Comparison of ENCODE assay signal across 32 cellular contexts in the genomic region with DNA sequence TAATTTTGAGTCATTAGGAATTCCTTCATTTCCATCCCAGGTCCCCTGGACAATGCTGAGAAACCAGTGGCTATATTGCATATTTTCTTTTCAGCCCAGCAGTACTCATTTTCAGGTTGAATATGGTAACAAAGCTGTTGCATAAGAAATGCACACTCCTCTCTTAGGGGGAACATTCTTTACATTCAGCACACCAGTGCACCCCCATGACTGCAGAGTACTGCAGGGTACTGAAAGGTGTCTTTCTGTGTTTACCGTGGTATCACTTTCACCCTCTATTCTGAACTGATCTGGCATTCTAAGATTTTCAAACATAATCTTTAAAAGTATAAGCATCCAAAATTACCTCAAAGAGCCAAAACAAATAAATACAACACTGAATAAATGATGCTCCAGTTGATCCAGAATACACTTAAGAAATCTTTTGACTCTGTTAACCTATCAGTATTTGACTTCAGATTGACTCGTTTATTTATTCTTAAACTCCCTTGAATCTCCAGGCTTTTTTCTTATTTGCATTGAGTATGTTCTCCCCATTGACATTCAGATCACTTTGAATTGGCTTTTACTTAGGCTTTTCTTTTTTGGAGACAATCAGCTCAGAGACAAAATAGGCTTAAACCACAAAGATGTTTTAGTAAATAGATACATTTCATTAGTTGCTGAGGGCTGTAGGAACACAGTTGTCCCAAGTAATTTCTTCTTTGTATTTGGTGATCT.
"Had no signal": no experiment of that assay in that cellular context is flagged by ENCODE, and none has a peak within 500 bp of the region (broad histone marks: within the 10 kb centered on the region; RNA-seq: fewer than 3 reads in every experiment).

No MANE protein-coding gene starts in this region.

- DNase-seq: activated CD4-positive, alpha-beta memory T cell treated with anti-CD3 and anti-CD28 coated beads, Interleukin-2, amount 10 ng/mL, durations not matched to agents 7 days and 5 days; activated CD4-positive, alpha-beta T cell treated with anti-CD3 and anti-CD28 coated beads for 1 hour; activated CD4-positive, alpha-beta T cell treated with anti-CD3 and anti-CD28 coated beads for 48 hours; activated CD4-positive, CD25-positive, alpha-beta regulatory T cell; activated CD8-positive, alpha-beta memory T cell treated with anti-CD3 and anti-CD28 coated beads for 24 hours; activated CD8-positive, alpha-beta memory T cell treated with anti-CD3 and anti-CD28 coated beads, Interleukin-2, amount 10 ng/mL, durations not matched to agents 7 days and 5 days; activated CD8-positive, alpha-beta memory T cell treated with anti-CD3 and anti-CD28 coated beads, Interleukin-2, amount 50 U/mL, for 48 hours; activated effector memory CD4-positive, alpha-beta T cell treated with Interleukin-2 at 50 U/mL for 16 hours; activated naive CD4-positive, alpha-beta T cell treated with anti-CD3 and anti-CD28 coated beads, Interleukin-2, amount 10 ng/mL, durations not matched to agents 7 days and 5 days; activated naive CD8-positive, alpha-beta T cell treated with anti-CD3 and anti-CD28 coated beads, Interleukin-2, amount 50 U/mL, for 24 hours; activated T-cell treated with anti-CD3 and anti-CD28 coated beads, Interleukin-2, amount 50 U/mL, for 48 hours; anterior cingulate cortex; caudate nucleus; Kasumi-1; KG1; NCI-H1092 treated with DMSO at 0.1 percent for 48 hours; NCI-H1417; NCI-H187 treated with DMSO at 0.1 percent for 48 hours; NCI-H2081; NCI-H2171 treated with DMSO at 0.1 percent for 48 hours; NCI-H2227 treated with DMSO at 0.1 percent for 48 hours; NCI-H446 treated with DMSO at 0.1 percent for 48 hours; NCI-H524 treated with DMSO at 0.1 percent for 48 hours; OCI-M1; Right ventricle myocardium superior; SW 1271; T-helper 1 cell; T-helper 2 cell; T-helper 9 cell had no signal

- H3K9me3 Mint-ChIP-seq: activated naive CD4-positive, alpha-beta T cell treated with anti-CD3 and anti-CD28 coated beads, Interleukin-2, amount 10 ng/mL, durations not matched to agents 7 days and 5 days; brain had no signal

- H3K27ac Mint-ChIP-seq: activated CD4-positive, alpha-beta memory T cell treated with anti-CD3 and anti-CD28 coated beads, Interleukin-2, amount 10 ng/mL, durations not matched to agents 7 days and 5 days; activated CD8-positive, alpha-beta memory T cell treated with anti-CD3 and anti-CD28 coated beads, Interleukin-2, amount 10 ng/mL, durations not matched to agents 7 days and 5 days; activated naive CD4-positive, alpha-beta T cell treated with anti-CD3 and anti-CD28 coated beads, Interleukin-2, amount 10 ng/mL, durations not matched to agents 7 days and 5 days; activated naive CD8-positive, alpha-beta T cell; activated naive CD8-positive, alpha-beta T cell treated with anti-CD3 and anti-CD28 coated beads, Interleukin-2, amount 50 U/mL, for 24 hours had no signal

- H3K27me3 Mint-ChIP-seq: activated CD4-positive, alpha-beta memory T cell treated with anti-CD3 and anti-CD28 coated beads, Interleukin-2, amount 10 ng/mL, durations not matched to agents 7 days and 5 days; activated CD8-positive, alpha-beta memory T cell treated with anti-CD3 and anti-CD28 coated beads, Interleukin-2, amount 10 ng/mL, durations not matched to agents 7 days and 5 days; activated naive CD8-positive, alpha-beta T cell; brain had no signal

- H3K4me3 Mint-ChIP-seq: activated CD4-positive, alpha-beta memory T cell treated with anti-CD3 and anti-CD28 coated beads, Interleukin-2, amount 10 ng/mL, durations not matched to agents 7 days and 5 days; activated CD8-positive, alpha-beta memory T cell treated with anti-CD3 and anti-CD28 coated beads, Interleukin-2, amount 10 ng/mL, durations not matched to agents 7 days and 5 days; activated naive CD4-positive, alpha-beta T cell treated with anti-CD3 and anti-CD28 coated beads, Interleukin-2, amount 10 ng/mL, durations not matched to agents 7 days and 5 days; activated naive CD8-positive, alpha-beta T cell; activated naive CD8-positive, alpha-beta T cell treated with anti-CD3 and anti-CD28 coated beads, Interleukin-2, amount 50 U/mL, for 24 hours; brain had no signal

- H3K4me1 Mint-ChIP-seq: activated naive CD4-positive, alpha-beta T cell treated with anti-CD3 and anti-CD28 coated beads, Interleukin-2, amount 10 ng/mL, durations not matched to agents 7 days and 5 days had no signal

- ATAC-seq: activated CD8-positive, alpha-beta memory T cell treated with anti-CD3 and anti-CD28 coated beads, Interleukin-2, amount 10 ng/mL, durations not matched to agents 7 days and 5 days had no signal

- H3K36me3 Mint-ChIP-seq: activated naive CD4-positive, alpha-beta T cell treated with anti-CD3 and anti-CD28 coated beads, Interleukin-2, amount 10 ng/mL, durations not matched to agents 7 days and 5 days had no signal

- H3K27ac ChIP-seq: VCaP had no signal
